In genomic region chr17:57972151-57972550, GRCh38 we compare ENCODE assay signal across 18 cellular contexts. TPM values are rescaled to one million over a fixed set of nuclear protein-coding genes. Genes with fewer than 3 reads are reported as not detected.
"Had no signal": no experiment of that assay in that cellular context is flagged by ENCODE, and none has a peak within 500 bp of the region (broad histone marks: within the 10 kb centered on the region; RNA-seq: fewer than 3 reads in every experiment).

No MANE protein-coding gene starts in this region.

- H3K4me1 ChIP-seq: ascending aorta had no signal

- H3K27ac ChIP-seq: ascending aorta, esophagus squamous epithelium, pancreas, thyroid gland had no signal

- H3K27ac Mint-ChIP-seq: activated CD8-positive, alpha-beta memory T cell treated with anti-CD3 and anti-CD28 coated beads, Interleukin-2, amount 10 ng/mL, durations not matched to agents 7 days and 5 days; activated naive CD4-positive, alpha-beta T cell treated with anti-CD3 and anti-CD28 coated beads for 36 hours; activated T-cell treated with anti-CD3 and anti-CD28 coated beads, Interleukin-2, amount 50 U/mL, for 24 hours had no signal

- ATAC-seq: activated CD4-positive, CD25-positive, alpha-beta regulatory T cell treated with anti-CD3 and anti-CD28 coated beads, Interleukin-2, amount 50 U/mL, for 24 hours; activated CD8-positive, alpha-beta memory T cell treated with anti-CD3 and anti-CD28 coated beads, Interleukin-2, amount 10 ng/mL, durations not matched to agents 7 days and 5 days; heart right ventricle; natural killer cell had no signal

- DNase-seq: activated CD8-positive, alpha-beta memory T cell treated with anti-CD3 and anti-CD28 coated beads, Interleukin-2, amount 10 ng/mL, durations not matched to agents 7 days and 5 days; activated naive CD4-positive, alpha-beta T cell treated with anti-CD3 and anti-CD28 coated beads for 36 hours; activated T-cell treated with anti-CD3 and anti-CD28 coated beads, Interleukin-2, amount 50 U/mL, for 24 hours; cortex of kidney; effector CD8-positive, alpha-beta T cell; esophagus squamous epithelium; heart right ventricle; immature natural killer cell; natural killer cell; pancreas; stimulated activated CD8-positive, alpha-beta memory T cell treated with anti-CD3 and anti-CD28 coated beads, Interleukin-4, amount 100 ng/mL, for 48 hours; stimulated activated naive CD4-positive, alpha-beta T cell treated with Interleukin-2 at 50 U/mL for 16 hours; T-helper 1 cell; T-helper 9 cell; thyroid gland had no signal

- H3K9me3 ChIP-seq: ascending aorta, esophagus squamous epithelium, heart right ventricle, pancreas, thyroid gland had no signal

- H3K4me1 Mint-ChIP-seq: activated CD8-positive, alpha-beta memory T cell treated with anti-CD3 and anti-CD28 coated beads, Interleukin-2, amount 10 ng/mL, durations not matched to agents 7 days and 5 days had no signal

- H3K27me3 ChIP-seq: ascending aorta, esophagus squamous epithelium, heart right ventricle, pancreas, thyroid gland had no signal

- H3K9me3 Mint-ChIP-seq: activated naive CD4-positive, alpha-beta T cell treated with anti-CD3 and anti-CD28 coated beads for 36 hours; activated T-cell treated with anti-CD3 and anti-CD28 coated beads, Interleukin-2, amount 50 U/mL, for 24 hours; immature natural killer cell; natural killer cell had no signal

- H3K4me3 ChIP-seq: ascending aorta, esophagus squamous epithelium, heart right ventricle, lung, pancreas, thyroid gland had no signal

- H3K4me3 Mint-ChIP-seq: activated CD8-positive, alpha-beta memory T cell treated with anti-CD3 and anti-CD28 coated beads, Interleukin-2, amount 10 ng/mL, durations not matched to agents 7 days and 5 days; activated naive CD4-positive, alpha-beta T cell treated with anti-CD3 and anti-CD28 coated beads for 36 hours; activated T-cell treated with anti-CD3 and anti-CD28 coated beads, Interleukin-2, amount 50 U/mL, for 24 hours; immature natural killer cell; natural killer cell had no signal

RNA-seq across cellular contexts. Expression of gene CUEDC1, which starts 16.9 kb away (rescaled TPM):
- total RNA-seq: activated CD8-positive, alpha-beta memory T cell treated with anti-CD3 and anti-CD28 coated beads, Interleukin-2, amount 10 ng/mL, durations not matched to agents 7 days and 5 days had no signal
